In the genomic region with DNA sequence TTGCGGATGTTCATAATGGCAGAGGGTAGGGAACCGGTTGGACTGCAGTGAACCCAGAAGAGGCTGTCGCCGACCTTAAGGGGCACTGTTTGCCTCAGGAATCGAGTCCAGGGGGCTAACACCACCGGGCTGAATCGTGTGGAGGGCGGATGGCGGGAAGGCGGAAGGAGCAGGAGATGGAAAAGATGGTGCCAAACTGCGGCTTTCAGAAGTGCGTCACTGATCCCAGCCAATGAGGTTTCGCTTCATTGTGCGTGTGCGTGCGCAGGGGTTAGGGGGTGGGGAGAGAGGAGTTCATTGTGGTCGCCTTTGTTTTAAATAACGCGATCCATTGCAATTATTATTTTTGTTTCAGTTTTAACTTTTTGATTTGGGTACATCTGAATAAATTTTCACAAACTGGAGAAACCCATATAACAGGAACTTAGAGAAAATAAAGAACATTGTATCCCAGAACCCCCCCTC, we compare ENCODE assay signal across 27 cellular contexts. TPM values are rescaled to one million over a fixed set of nuclear protein-coding genes. Genes with fewer than 3 reads are reported as not detected.
"Had no signal": no experiment of that assay in that cellular context is flagged by ENCODE, and none has a peak within 500 bp of the region (broad histone marks: within the 10 kb centered on the region; RNA-seq: fewer than 3 reads in every experiment).

A gene (minus strand): TSS at position 198 of the 465 bp plus-strand sequence. CDS start 184 bp downstream, at position 14.

- H3K36me3 ChIP-seq: brain microvascular endothelial cell, cardiac muscle cell had no signal

- DNase-seq: activated CD4-positive, alpha-beta memory T cell treated with anti-CD3 and anti-CD28 coated beads, Interleukin-2, amount 10 ng/mL, durations not matched to agents 7 days and 5 days; activated CD4-positive, alpha-beta T cell treated with anti-CD3 and anti-CD28 coated beads for 36 hours; activated CD4-positive, alpha-beta T cell treated with anti-CD3 and anti-CD28 coated beads, Interleukin-2, amount 50 U/mL, for 1 hour; activated gamma-delta T cell treated with Interleukin-2 at 50 U/mL for 16 hours; activated naive CD4-positive, alpha-beta T cell treated with anti-CD3 and anti-CD28 coated beads, Interleukin-2, amount 10 ng/mL, durations not matched to agents 7 days and 5 days; activated naive CD8-positive, alpha-beta T cell treated with anti-CD3 and anti-CD28 coated beads for 36 hours; activated T-cell treated with anti-CD3 and anti-CD28 coated beads for 4 hours; activated T-cell treated with anti-CD3 and anti-CD28 coated beads, Interleukin-2, amount 50 U/mL, for 72 hours; brain microvascular endothelial cell; cerebellar nuclear complex; KG1; NCI-H1092 treated with DMSO at 0.1 percent for 48 hours; NCI-H1436; NCI-H1694 treated with DMSO at 0.1 percent for 48 hours; NCI-H2029 treated with DMSO at 0.1 percent for 48 hours; NCI-H345; NCI-H524; SIG-M5; T-helper 1 cell had no signal

- H3K27me3 ChIP-seq: brain microvascular endothelial cell, cardiac muscle cell had no signal

- H3K27ac ChIP-seq: brain microvascular endothelial cell, cardiac muscle cell, SK-N-MC, VCaP had no signal

- H3K4me3 ChIP-seq: cardiac muscle cell, SK-N-MC had no signal

RNA-seq across cellular contexts. Expression of the gene that starts here (rescaled TPM):
- total RNA-seq: activated CD4-positive, alpha-beta memory T cell treated with anti-CD3 and anti-CD28 coated beads, Interleukin-2, amount 10 ng/mL, durations not matched to agents 7 days and 5 days; activated CD4-positive, alpha-beta T cell treated with anti-CD3 and anti-CD28 coated beads for 36 hours; activated CD8-positive, alpha-beta memory T cell treated with anti-CD3 and anti-CD28 coated beads for 36 hours; activated naive CD8-positive, alpha-beta T cell treated with anti-CD3 and anti-CD28 coated beads for 36 hours; activated T-cell treated with anti-CD3 and anti-CD28 coated beads, Interleukin-2, amount 50 U/mL, for 72 hours; activated T-helper 2 cell treated with anti-CD3 and anti-CD28 coated beads, Interferon-gamma antibody, Interleukin-2, Interleukin-4, amounts not matched to agents 10 μg/mL and 5 μg/mL and 100 μg/mL, durations not matched to agents 14 hours and 24 hours and 36 hours; cardiac muscle cell; MCF 10A; T-helper 2 cell treated with Interferon-gamma antibody and Interleukin-4, amounts not matched to agents 100 ng/mL and 5 ng/mL, for 36 hours had no signal
- polyA plus RNA-seq: adipose tissue, cardiac muscle cell had no signal
